Comparison of ENCODE assay signal across 13 cellular contexts in the genomic region with DNA sequence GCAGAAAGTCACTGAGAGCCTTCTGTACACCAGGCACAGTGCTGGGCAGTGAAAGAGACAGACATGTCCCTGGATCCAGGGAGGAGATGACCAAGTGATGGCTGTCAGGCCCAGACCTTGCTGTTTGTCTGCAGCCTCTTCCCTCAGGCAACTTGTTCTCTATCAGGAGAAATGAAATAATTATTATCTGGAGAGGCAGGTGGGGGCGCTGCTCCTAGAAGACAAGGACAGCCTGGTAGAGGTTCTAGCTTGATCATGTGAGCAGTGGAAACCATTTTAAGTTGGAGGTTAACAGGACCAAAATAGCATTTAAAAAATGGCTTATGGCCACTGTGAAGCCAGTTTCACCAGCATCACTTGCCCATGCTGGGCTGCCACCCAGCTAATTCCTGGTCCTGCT. TPM values are rescaled to one million over a fixed set of nuclear protein-coding genes. Genes with fewer than 3 reads are reported as not detected.
DNase-seq lines count a peak whose midpoint lies in the region; ATAC-seq and TF ChIP-seq lines count a peak whose summit lies in the region.
"Not testable (repeated sequence)": the region's sequence is repeated elsewhere in the genome, so short reads cannot be mapped to it uniquely, and the experiment has no call there.
"Had no signal": no experiment of that assay in that cellular context is flagged by ENCODE, and none has a peak within 500 bp of the region (broad histone marks: within the 10 kb centered on the region; RNA-seq: fewer than 3 reads in every experiment).

No MANE protein-coding gene starts in this region.

- TF ChIP-seq CTCF in DOHH2 (IDR thresholded peaks at IDR 0.05; ENCODE audit: low read depth, low read length, poor library complexity, severe bottlenecking) (peak; percentile 13), OCI-LY1 (IDR thresholded peaks at IDR 0.05; ENCODE audit: low read length) (peak; percentile 11; the same call in 1 of the 2 replicates), chondrocyte (IDR thresholded peaks at IDR 0.05) (peak; percentile 16), foreskin keratinocyte (conservative IDR thresholded peaks at IDR 0.05) (peak; percentile 31)

- CTCF ChIA-PET in activated naive CD4-positive, alpha-beta T cell treated with anti-CD3 and anti-CD28 coated beads for 36 hours (lab: Charles Lee), result not testable (repeated sequence)

- peak; percentile 16 for DNase-seq in activated naive CD4-positive, alpha-beta T cell treated with anti-CD3 and anti-CD28 coated beads for 36 hours
- DNase-seq in chondrocyte (ENCODE audit: low spot score); foreskin keratinocyte: not testable (repeated sequence)

- H3K27ac ChIP-seq in DOHH2 (ENCODE audit: low read depth, low read length); HUES6 (ENCODE audit: low read depth, low read length); OCI-LY1 (ENCODE audit: low read depth, low read length, poor library complexity, severe bottlenecking); foreskin keratinocyte: not testable (repeated sequence)
- H3K27ac ChIP-seq in layer of hippocampus (ENCODE audit: low read depth, low read length) (peak overlapping the region; percentile 54), temporal lobe (ENCODE audit: low read depth, low read length) (peak overlapping the region; percentile 64)

- H3K9ac ChIP-seq in HUES6 (ENCODE audit: low read length), result peak overlapping the region; percentile 26
- not testable (repeated sequence) for H3K9ac ChIP-seq in OCI-LY1 (ENCODE audit: low read length)

- not testable (repeated sequence) for H3K4me1 ChIP-seq in DOHH2 (ENCODE audit: control insufficient read depth, low read length); HUES6 (ENCODE audit: control insufficient read depth, insufficient read depth, low read length); OCI-LY1 (ENCODE audit: insufficient read depth, low read length, severe bottlenecking); foreskin keratinocyte

- H3K4me3 ChIP-seq in DOHH2 (ENCODE audit: low read length); HUES6 (ENCODE audit: low read depth, low read length); OCI-LY1 (ENCODE audit: low read depth, low read length, poor library complexity, severe bottlenecking): not testable (repeated sequence)

- not testable (repeated sequence) for H3K4me2 ChIP-seq in DOHH2 (ENCODE audit: low read length); OCI-LY1 (ENCODE audit: low read length)

- H3K27me3 Mint-ChIP-seq in activated naive CD4-positive, alpha-beta T cell treated with anti-CD3 and anti-CD28 coated beads for 36 hours (ENCODE audit: low read depth); chondrocyte (ENCODE audit: low read depth): not testable (repeated sequence)

- intact Hi-C loops in activated naive CD4-positive, alpha-beta T cell treated with anti-CD3 and anti-CD28 coated beads for 36 hours (cut with micrococcal nuclease), result not testable (repeated sequence)

- H3K27me3 ChIP-seq in DOHH2 (ENCODE audit: control insufficient read depth, low read length); HUES6 (ENCODE audit: control insufficient read depth, insufficient read depth, low read length); OCI-LY1 (ENCODE audit: insufficient read depth, low read length); foreskin keratinocyte; layer of hippocampus (ENCODE audit: control insufficient read depth, insufficient read depth, low read length): not testable (repeated sequence)

- H3K36me3 ChIP-seq in DOHH2 (ENCODE audit: control insufficient read depth, low read length); HUES6 (ENCODE audit: control insufficient read depth, insufficient read depth, low read length); OCI-LY1 (ENCODE audit: insufficient read depth, low read length): not testable (repeated sequence)

- H3K4me1 Mint-ChIP-seq in activated naive CD4-positive, alpha-beta T cell treated with anti-CD3 and anti-CD28 coated beads for 36 hours (ENCODE audit: low read depth), result peaks cover 12% of the 10 kb centered on the region
- not testable (repeated sequence) for H3K4me1 Mint-ChIP-seq in chondrocyte (ENCODE audit: low read depth)

- not testable (repeated sequence) for H3K27ac Mint-ChIP-seq in activated naive CD4-positive, alpha-beta T cell treated with anti-CD3 and anti-CD28 coated beads for 36 hours; chondrocyte (ENCODE audit: unreplicated experiment)

- H3K9me2 ChIP-seq in DOHH2 (replicated peaks; ENCODE audit: control insufficient read depth, low read length); OCI-LY1 (ENCODE audit: low read depth, low read length): not testable (repeated sequence)

- not testable (repeated sequence) for H3K9me3 ChIP-seq in DOHH2 (ENCODE audit: control insufficient read depth, insufficient read depth, low read length); HUES6 (ENCODE audit: control insufficient read depth, insufficient read depth, low read depth, low read length); OCI-LY1 (ENCODE audit: low read length)

- not testable (repeated sequence) for H3K36me3 Mint-ChIP-seq in activated naive CD4-positive, alpha-beta T cell treated with anti-CD3 and anti-CD28 coated beads for 36 hours (ENCODE audit: low read depth); chondrocyte (ENCODE audit: low read depth)

- H3F3A ChIP-seq in DOHH2 (ENCODE audit: control insufficient read depth, insufficient read depth); OCI-LY1 (ENCODE audit: insufficient read depth, low read length): not testable (repeated sequence)

- not testable (repeated sequence) for H3K9me3 Mint-ChIP-seq in activated naive CD4-positive, alpha-beta T cell treated with anti-CD3 and anti-CD28 coated beads for 36 hours; chondrocyte (ENCODE audit: low read depth)

- not testable (repeated sequence) for H3K79me2 ChIP-seq in DOHH2 (ENCODE audit: control insufficient read depth, low read length); OCI-LY1 (ENCODE audit: insufficient read depth, low read length)

- H4K20me1 ChIP-seq in DOHH2 (ENCODE audit: control insufficient read depth, insufficient read depth, low read depth, low read length); OCI-LY1 (ENCODE audit: insufficient read depth, low read length): not testable (repeated sequence)

- ATAC-seq in foreskin keratinocyte, result not testable (repeated sequence)

- H3K4me3 Mint-ChIP-seq in activated naive CD4-positive, alpha-beta T cell treated with anti-CD3 and anti-CD28 coated beads for 36 hours; chondrocyte (ENCODE audit: unreplicated experiment): not testable (repeated sequence)

- H2AFZ ChIP-seq in OCI-LY1 (ENCODE audit: low read length), result not testable (repeated sequence)

RNA-seq across cellular contexts. Expression of a gene that starts 21.2 kb away (rescaled TPM):
- 10 to 100 TPM; 23.4 to 27.7 TPM for total RNA-seq in activated naive CD4-positive, alpha-beta T cell treated with anti-CD3 and anti-CD28 coated beads for 36 hours
- total RNA-seq in chondrocyte (29.9 to 50.8 TPM (median 33.8 TPM) in 3 replicates), foreskin keratinocyte (13.5 and 15.1 TPM in 2 replicates), temporal lobe (169 TPM)
- polyA plus RNA-seq in foreskin keratinocyte, result 0.45 and 0.68 TPM in 2 replicates

RNA-seq across cellular contexts. Expression of a gene that starts 21.9 kb away (rescaled TPM):
- total RNA-seq in activated naive CD4-positive, alpha-beta T cell treated with anti-CD3 and anti-CD28 coated beads for 36 hours, result 10 to 100 TPM; 12.6 to 14.4 TPM
- total RNA-seq in chondrocyte, result not detected in 3 replicates
- 2.8 and 4.5 TPM in 2 replicates for total RNA-seq in foreskin keratinocyte
- polyA plus RNA-seq in foreskin keratinocyte, result 3.3 and 4.3 TPM in 2 replicates
- 0.49 TPM for total RNA-seq in temporal lobe
- total RNA-seq: Caco-2, HepG2, HT-29, MCF 10A had no signal
- polyA plus RNA-seq: A549, HepG2 had no signal
